Comparison of ENCODE assay signal across 8 cellular contexts in genomic region chr19:37355901-37356300, GRCh38.
"Had no signal": no experiment of that assay in that cellular context is flagged by ENCODE, and none has a peak within 500 bp of the region (broad histone marks: within the 10 kb centered on the region; RNA-seq: fewer than 3 reads in every experiment).

No MANE protein-coding gene starts in this region.

- ATAC-seq: GM23338, K562 had no signal

- H2AFZ ChIP-seq: GM23338 had no signal

- H3K4me2 ChIP-seq: GM23338 had no signal

- FAIRE-seq: H1, K562 had no signal

- H3K9me3 ChIP-seq: HAP-1 had no signal

- H3K4me1 Mint-ChIP-seq: GM23338 had no signal

- DNase-seq: H7, HFFc6, IMR-90, KG1 had no signal

- H3K4me1 ChIP-seq: HAP-1 had no signal

- H3K4me3 ChIP-seq: GM23338, HAP-1, K562 had no signal

- H3K4me3 Mint-ChIP-seq: GM23338, HFFc6 had no signal

- H3K27ac Mint-ChIP-seq: GM23338, HFFc6 had no signal
